9 cellular contexts compared by ENCODE assay signal in the genomic region with DNA sequence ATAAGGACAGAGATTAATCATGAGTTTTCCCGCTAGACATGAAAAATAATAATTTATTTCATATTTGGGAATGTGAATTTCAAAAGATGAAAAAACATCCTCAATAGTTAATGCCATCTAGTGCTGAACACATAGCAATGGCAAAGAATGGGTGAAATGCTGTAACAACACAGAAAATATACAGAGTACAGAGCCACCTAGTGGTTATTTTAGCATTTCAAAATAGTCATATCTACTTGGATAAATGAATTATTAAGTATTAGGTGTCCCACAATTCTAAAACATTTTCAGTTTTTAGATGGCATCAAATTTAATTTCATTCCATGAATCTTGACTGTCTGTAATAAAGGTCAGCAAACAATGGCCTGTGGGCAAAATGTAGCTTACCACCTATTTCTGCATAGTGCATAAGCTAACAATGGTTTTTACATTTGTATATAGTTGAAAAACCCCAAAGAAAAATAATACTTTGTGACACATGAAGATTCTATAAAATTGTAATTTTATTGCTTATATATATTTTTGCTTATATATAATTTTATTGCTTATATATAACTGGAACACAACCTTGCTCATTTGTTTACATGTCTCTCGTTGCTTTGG.
DNase-seq lines count a peak whose midpoint lies in the region; ATAC-seq and TF ChIP-seq lines count a peak whose summit lies in the region.
"Had no signal": no experiment of that assay in that cellular context is flagged by ENCODE, and none has a peak within 500 bp of the region (broad histone marks: within the 10 kb centered on the region; RNA-seq: fewer than 3 reads in every experiment).

No MANE protein-coding gene starts in this region.

- no peaks in the 10 kb centered on the region for H3K4me1 ChIP-seq in body of pancreas

- whole genome bisulfite sequencing in body of pancreas, 2 donors = 43 to 45% methylated on average over 2 of the region's 2 CpGs

- no peaks in the 10 kb centered on the region for H3K27me3 ChIP-seq in body of pancreas

- intact Hi-C loops in body of pancreas (cut with DNase I) = no loop called here

- no peak for ATAC-seq in body of pancreas
- no peak for ATAC-seq in HG03175 (IDR thresholded peaks at IDR 0.05; ENCODE audit: unreplicated experiment)

- TF ChIP-seq POLR2A in body of pancreas (IDR thresholded peaks at IDR 0.05) = no peak

- DNase-seq in D341Med (ENCODE audit: low spot score) = peak; percentile 20
- peak; percentile 47 for DNase-seq in H4 (ENCODE audit: low spot score)
- DNase-seq in NCI-H2081 (lab: John Stamatoyannopoulos, UW) = peak; percentile 24 to 59
- DNase-seq in body of pancreas = no peak
- peak; percentile 7 for DNase-seq in midbrain (lab: John Stamatoyannopoulos, UW)
- no peak for DNase-seq in mesenteric fat pad (ENCODE audit: low spot score)
- no peak for DNase-seq in GM19238 (ENCODE audit: insufficient read length, low spot score)

- H3K27ac ChIP-seq in body of pancreas = no peak overlapping the region

- H3K36me3 ChIP-seq in body of pancreas (replicated peaks in 1 of 2; ENCODE audit: insufficient read depth in 1 of 2, low read depth in 2 of 2) = no peaks in the 10 kb centered on the region

- H3K4me3 ChIP-seq in body of pancreas = no peak overlapping the region
- H3K4me3 ChIP-seq: lung had no signal

- H3K9me3 ChIP-seq in body of pancreas = no peaks in the 10 kb centered on the region

- peak in 6 of 7 experiments; percentile 19 to 63 (median 46) for TF ChIP-seq CTCF in body of pancreas (IDR thresholded peaks at IDR 0.05)

Comparison
In these comparisons a context has a peak if more than half of its experiments do, and no peak if none do; other contexts are left out.
1. DNase-seq: peak in D341Med (single experiment), H4 (single experiment), NCI-H2081 (2 of 2) and midbrain (single experiment); none in body of pancreas (0 of 4), mesenteric fat pad (single experiment) and GM19238 (single experiment).